ENCODE assay signal across 31 cellular contexts in genomic region chr1:155812878-155813277, GRCh38.
"Had no signal": no experiment of that assay in that cellular context is flagged by ENCODE, and none has a peak within 500 bp of the region (broad histone marks: within the 10 kb centered on the region; RNA-seq: fewer than 3 reads in every experiment).

No MANE protein-coding gene starts in this region.

- H3K4me3 ChIP-seq: adrenal gland, body of pancreas, breast epithelium, coronary artery had no signal

- H3K9me3 ChIP-seq: adrenal gland, body of pancreas, breast epithelium had no signal

- H3K4me1 Mint-ChIP-seq: activated CD8-positive, alpha-beta memory T cell treated with anti-CD3 and anti-CD28 coated beads, Interleukin-2, amount 10 ng/mL, durations not matched to agents 7 days and 5 days had no signal

- H3K27me3 Mint-ChIP-seq: activated B cell treated with CpG ODN at 0.5 μM for 24 hours; activated CD4-positive, alpha-beta memory T cell treated with anti-CD3 and anti-CD28 coated beads, Interleukin-2, amount 10 ng/mL, durations not matched to agents 7 days and 5 days; activated CD4-positive, alpha-beta T cell treated with anti-CD3 and anti-CD28 coated beads, Interleukin-2, amount 10 ng/mL, durations not matched to agents 24 days and 14 days; activated CD8-positive, alpha-beta memory T cell treated with anti-CD3 and anti-CD28 coated beads, Interleukin-2, amount 10 ng/mL, durations not matched to agents 7 days and 5 days; activated naive CD8-positive, alpha-beta T cell treated with anti-CD3 and anti-CD28 coated beads for 36 hours; activated T-cell treated with anti-CD3 and anti-CD28 coated beads, Interleukin-2, amount 50 U/mL, for 24 hours had no signal

- H3K27ac Mint-ChIP-seq: activated B cell treated with CpG ODN at 0.5 μM for 24 hours; activated CD4-positive, alpha-beta memory T cell treated with anti-CD3 and anti-CD28 coated beads, Interleukin-2, amount 10 ng/mL, durations not matched to agents 7 days and 5 days; activated CD4-positive, alpha-beta T cell treated with anti-CD3 and anti-CD28 coated beads, Interleukin-2, amount 10 ng/mL, durations not matched to agents 24 days and 14 days; activated CD8-positive, alpha-beta T cell treated with anti-CD3 and anti-CD28 coated beads, Interleukin-2, amount 10 ng/mL, durations not matched to agents 7 days and 5 days; activated T-helper 2 cell treated with anti-CD3 and anti-CD28 coated beads, Interferon-gamma antibody, Interleukin-2, Interleukin-4, amounts not matched to agents 10 μg/mL and 5 μg/mL and 100 μg/mL, durations not matched to agents 14 hours and 24 hours and 36 hours; T-helper 2 cell treated with Interferon-gamma antibody and Interleukin-4, amounts not matched to agents 5 μg/mL and 100 μg/mL, for 36 hours had no signal

- H3K36me3 ChIP-seq: breast epithelium had no signal

- H3K9me3 Mint-ChIP-seq: activated B cell treated with CpG ODN at 0.5 μM for 24 hours; activated CD4-positive, alpha-beta memory T cell treated with anti-CD3 and anti-CD28 coated beads, Interleukin-2, amount 10 ng/mL, durations not matched to agents 7 days and 5 days; activated CD4-positive, alpha-beta T cell treated with anti-CD3 and anti-CD28 coated beads, Interleukin-2, amount 10 ng/mL, durations not matched to agents 24 days and 14 days; activated naive CD4-positive, alpha-beta T cell treated with anti-CD3 and anti-CD28 coated beads for 36 hours; activated naive CD4-positive, alpha-beta T cell treated with anti-CD3 and anti-CD28 coated beads, Interleukin-2, amount 50 U/mL, for 72 hours; activated naive CD8-positive, alpha-beta T cell treated with anti-CD3 and anti-CD28 coated beads for 36 hours; activated T-cell treated with anti-CD3 and anti-CD28 coated beads, Interleukin-2, amount 50 U/mL, for 24 hours; activated T-helper 2 cell treated with anti-CD3 and anti-CD28 coated beads, Interferon-gamma antibody, Interleukin-2, Interleukin-4, amounts not matched to agents 10 μg/mL and 5 μg/mL and 100 μg/mL, durations not matched to agents 14 hours and 24 hours and 36 hours; T-helper 2 cell treated with Interferon-gamma antibody and Interleukin-4, amounts not matched to agents 5 μg/mL and 100 μg/mL, for 36 hours had no signal

- H3K27me3 ChIP-seq: adrenal gland, body of pancreas, brain microvascular endothelial cell, breast epithelium had no signal

- H3K4me3 Mint-ChIP-seq: activated B cell treated with CpG ODN at 0.5 μM for 24 hours; activated CD4-positive, alpha-beta memory T cell treated with anti-CD3 and anti-CD28 coated beads, Interleukin-2, amount 10 ng/mL, durations not matched to agents 7 days and 5 days; activated CD4-positive, alpha-beta T cell treated with anti-CD3 and anti-CD28 coated beads, Interleukin-2, amount 10 ng/mL, durations not matched to agents 24 days and 14 days; activated CD8-positive, alpha-beta memory T cell treated with anti-CD3 and anti-CD28 coated beads, Interleukin-2, amount 10 ng/mL, durations not matched to agents 7 days and 5 days; activated CD8-positive, alpha-beta T cell treated with anti-CD3 and anti-CD28 coated beads, Interleukin-2, amount 10 ng/mL, durations not matched to agents 7 days and 5 days; activated naive CD4-positive, alpha-beta T cell treated with anti-CD3 and anti-CD28 coated beads for 36 hours; activated naive CD8-positive, alpha-beta T cell treated with anti-CD3 and anti-CD28 coated beads for 36 hours; activated T-cell treated with anti-CD3 and anti-CD28 coated beads, Interleukin-2, amount 50 U/mL, for 24 hours; T-helper 2 cell treated with Interferon-gamma antibody and Interleukin-4, amounts not matched to agents 5 μg/mL and 100 μg/mL, for 36 hours had no signal

- H3K4me1 ChIP-seq: adrenal gland, body of pancreas, breast epithelium had no signal

- H3K27ac ChIP-seq: adrenal gland, body of pancreas, brain microvascular endothelial cell, breast epithelium, coronary artery, VCaP had no signal

- ATAC-seq: activated CD8-positive, alpha-beta memory T cell treated with anti-CD3 and anti-CD28 coated beads, Interleukin-2, amount 10 ng/mL, durations not matched to agents 7 days and 5 days; activated CD8-positive, alpha-beta T cell treated with anti-CD3 and anti-CD28 coated beads, Interleukin-2, amount 10 ng/mL, durations not matched to agents 7 days and 5 days; activated naive CD4-positive, alpha-beta T cell treated with anti-CD3 and anti-CD28 coated beads, Interleukin-2, amount 50 U/mL, for 72 hours; body of pancreas had no signal

- DNase-seq: activated B cell treated with CpG ODN at 0.5 μM for 24 hours; activated CD4-positive, alpha-beta memory T cell treated with anti-CD3 and anti-CD28 coated beads, Interleukin-2, amount 10 ng/mL, durations not matched to agents 7 days and 5 days; activated CD4-positive, alpha-beta T cell treated with anti-CD3 and anti-CD28 coated beads for 4 hours; activated CD4-positive, alpha-beta T cell treated with anti-CD3 and anti-CD28 coated beads, Interleukin-2, amount 10 ng/mL, durations not matched to agents 24 days and 14 days; activated CD4-positive, alpha-beta T cell treated with anti-CD3 and anti-CD28 coated beads, Interleukin-2, amount 50 U/mL, for 1 hour; activated CD4-positive, alpha-beta T cell treated with anti-CD3 and anti-CD28 coated beads, Interleukin-2, amount 50 U/mL, for 4 hours; activated CD4-positive, CD25-positive, alpha-beta regulatory T cell treated with anti-CD3 and anti-CD28 coated beads, Interleukin-2, amount 50 U/mL, for 72 hours; activated CD8-positive, alpha-beta memory T cell treated with anti-CD3 and anti-CD28 coated beads for 24 hours; activated CD8-positive, alpha-beta memory T cell treated with anti-CD3 and anti-CD28 coated beads, Interleukin-2, amount 10 ng/mL, durations not matched to agents 7 days and 5 days; activated CD8-positive, alpha-beta memory T cell treated with anti-CD3 and anti-CD28 coated beads, Interleukin-2, amount 50 U/mL, for 48 hours; activated CD8-positive, alpha-beta T cell treated with anti-CD3 and anti-CD28 coated beads, Interleukin-2, amount 10 ng/mL, durations not matched to agents 7 days and 5 days; activated effector memory CD4-positive, alpha-beta T cell treated with Interleukin-2 at 50 U/mL for 16 hours; activated gamma-delta T cell; activated naive CD4-positive, alpha-beta T cell treated with anti-CD3 and anti-CD28 coated beads for 36 hours; activated naive CD4-positive, alpha-beta T cell treated with anti-CD3 and anti-CD28 coated beads, Interleukin-2, amount 50 U/mL, for 16 hours; activated naive CD8-positive, alpha-beta T cell treated with anti-CD3 and anti-CD28 coated beads for 36 hours; activated T-cell treated with anti-CD3 and anti-CD28 coated beads, Interleukin-2, amount 50 U/mL, for 24 hours; activated T-cell treated with anti-CD3 and anti-CD28 coated beads, Interleukin-2, amount 50 U/mL, for 48 hours; amniotic stem cell; body of pancreas; brain microvascular endothelial cell; central memory CD4-positive, alpha-beta T cell; T-helper 2 cell; T-helper 9 cell had no signal
